Comparison of ENCODE assay signal across 18 cellular contexts in genomic region chr4:94550352-94550751, GRCh38.
DNase-seq lines count a peak whose midpoint lies in the region; ATAC-seq, FAIRE-seq and TF ChIP-seq lines count a peak whose summit lies in the region.
"Had no signal": no experiment of that assay in that cellular context is flagged by ENCODE, and none has a peak within 500 bp of the region (broad histone marks: within the 10 kb centered on the region; RNA-seq: fewer than 3 reads in every experiment).

No MANE protein-coding gene starts in this region.

- H3K27ac ChIP-seq in colonic mucosa (no peak overlapping the region), hepatocyte (no peak overlapping the region)
- H3K27ac ChIP-seq: 22Rv1, BLaER1 had no signal

- H3K4me1 ChIP-seq in colonic mucosa, result no peaks in the 10 kb centered on the region
- H3K4me1 ChIP-seq in hepatocyte (ENCODE audit: insufficient read depth), result no peaks in the 10 kb centered on the region
- H3K4me1 ChIP-seq: BLaER1 had no signal

- no peak for DNase-seq in Right ventricle myocardium inferior (ENCODE audit: missing footprints)
- DNase-seq in cardiac septum (ENCODE audit: low spot score), result no peak
- no peak for DNase-seq in Right ventricle myocardium superior
- peak; percentile 47 for DNase-seq in myocyte (ENCODE audit: low read depth)
- no peak for DNase-seq in colonic mucosa
- DNase-seq in GM19239 (ENCODE audit: insufficient read length, low spot score), result no peak
- DNase-seq in GM12891 (ENCODE audit: insufficient read length, low spot score), result no peak
- no peak for DNase-seq in hepatocyte (ENCODE audit: low spot score)
- DNase-seq: Kasumi-1, NCI-H1930, NCI-H2171, NCI-H446 treated with DMSO at 0.1 percent for 48 hours, NCI-H774, SHP77 treated with DMSO at 0.1 percent for 48 hours had no signal

- ATAC-seq in Right ventricle myocardium inferior, result peak; percentile 45
- ATAC-seq in Right ventricle myocardium superior (ENCODE audit: poor library complexity), result peak; percentile 70
- ATAC-seq: HepG2, Panc1 had no signal

- H2AFZ ChIP-seq in hepatocyte, result no peak overlapping the region

- H3K4me3 ChIP-seq in colonic mucosa, result no peak overlapping the region
- no peak overlapping the region for H3K4me3 ChIP-seq in hepatocyte
- H3K4me3 ChIP-seq: BLaER1 had no signal

- no peak overlapping the region for H3K9ac ChIP-seq in colonic mucosa (ENCODE audit: low read depth in 2 of 2, low read length in 2 of 2)
- H3K9ac ChIP-seq: BLaER1 had no signal

- FAIRE-seq in GM19239 (lab: Jason Lieb, UNC), result no peak
- FAIRE-seq in GM12891 (lab: Jason Lieb, UNC), result no peak
- FAIRE-seq: HepG2 had no signal

- H3K4me2 ChIP-seq in hepatocyte, result no peak overlapping the region
- H3K4me2 ChIP-seq: BLaER1 had no signal

- no peaks in the 10 kb centered on the region for H3K9me3 ChIP-seq in colonic mucosa
- no peaks in the 10 kb centered on the region for H3K9me3 ChIP-seq in hepatocyte (ENCODE audit: low read depth)
- H3K9me3 ChIP-seq: BLaER1 had no signal

- TF ChIP-seq CTCF in colonic mucosa (IDR thresholded peaks at IDR 0.05), result no peak
- TF ChIP-seq CTCF in hepatocyte (IDR thresholded peaks at IDR 0.05; ENCODE audit: poor library complexity), result no peak

- TF ChIP-seq POLR2A in GM12891 (IDR thresholded peaks at IDR 0.05; ENCODE audit: low read depth, low read length), result no peak

- no peaks in the 10 kb centered on the region for H4K20me1 ChIP-seq in hepatocyte (ENCODE audit: insufficient read depth, poor library complexity, severe bottlenecking)
- H4K20me1 ChIP-seq: BLaER1 had no signal

- no peaks in the 10 kb centered on the region for H3K9me2 ChIP-seq in hepatocyte (replicated peaks; ENCODE audit: insufficient read depth)

- H3K27me3 ChIP-seq in colonic mucosa (no peaks in the 10 kb centered on the region), hepatocyte (no peaks in the 10 kb centered on the region)
- H3K27me3 ChIP-seq: BLaER1 had no signal

- H3K36me3 ChIP-seq in colonic mucosa (no peaks in the 10 kb centered on the region), hepatocyte (replicated peaks; ENCODE audit: insufficient read depth, low read depth) (no peaks in the 10 kb centered on the region)
- H3K36me3 ChIP-seq: BLaER1 had no signal

- WGBS in hepatocyte (ENCODE audit: low lambda C conversion rate, missing lambda C conversion rate), result 61% methylated on average over 1 of the region's 1 CpG

- peaks cover 50% of the 10 kb centered on the region for H3K79me2 ChIP-seq in hepatocyte

- intact Hi-C loops in Right ventricle myocardium inferior (cut with DNase I) (no loop called here), cardiac septum (cut with DNase I) (no loop called here), Right ventricle myocardium superior (cut with DNase I) (no loop called here), colonic mucosa (cut with DNase I) (no loop called here)

TF ChIP-seq in GM12891, 5 proteins besides CTCF, POLR2A, EP300 and RAD21:
- TF ChIP-seq SPI1 (IDR thresholded peaks at IDR 0.05; ENCODE audit: low read depth, low read length), result no peak
- no peak for TF ChIP-seq PAX5 (IDR thresholded peaks at IDR 0.05; ENCODE audit: insufficient read depth, low read length, severe bottlenecking)
- no peak for TF ChIP-seq POU2F2 (IDR thresholded peaks at IDR 0.05; ENCODE audit: low read depth, low read length)
- TF ChIP-seq TAF1 (IDR thresholded peaks at IDR 0.05; ENCODE audit: low read depth, low read length), result no peak
- no peak for TF ChIP-seq POLR2AphosphoS5 (IDR thresholded peaks at IDR 0.05; ENCODE audit: low read depth, low read length)
